8 cellular contexts compared by ENCODE assay signal in the genomic region with DNA sequence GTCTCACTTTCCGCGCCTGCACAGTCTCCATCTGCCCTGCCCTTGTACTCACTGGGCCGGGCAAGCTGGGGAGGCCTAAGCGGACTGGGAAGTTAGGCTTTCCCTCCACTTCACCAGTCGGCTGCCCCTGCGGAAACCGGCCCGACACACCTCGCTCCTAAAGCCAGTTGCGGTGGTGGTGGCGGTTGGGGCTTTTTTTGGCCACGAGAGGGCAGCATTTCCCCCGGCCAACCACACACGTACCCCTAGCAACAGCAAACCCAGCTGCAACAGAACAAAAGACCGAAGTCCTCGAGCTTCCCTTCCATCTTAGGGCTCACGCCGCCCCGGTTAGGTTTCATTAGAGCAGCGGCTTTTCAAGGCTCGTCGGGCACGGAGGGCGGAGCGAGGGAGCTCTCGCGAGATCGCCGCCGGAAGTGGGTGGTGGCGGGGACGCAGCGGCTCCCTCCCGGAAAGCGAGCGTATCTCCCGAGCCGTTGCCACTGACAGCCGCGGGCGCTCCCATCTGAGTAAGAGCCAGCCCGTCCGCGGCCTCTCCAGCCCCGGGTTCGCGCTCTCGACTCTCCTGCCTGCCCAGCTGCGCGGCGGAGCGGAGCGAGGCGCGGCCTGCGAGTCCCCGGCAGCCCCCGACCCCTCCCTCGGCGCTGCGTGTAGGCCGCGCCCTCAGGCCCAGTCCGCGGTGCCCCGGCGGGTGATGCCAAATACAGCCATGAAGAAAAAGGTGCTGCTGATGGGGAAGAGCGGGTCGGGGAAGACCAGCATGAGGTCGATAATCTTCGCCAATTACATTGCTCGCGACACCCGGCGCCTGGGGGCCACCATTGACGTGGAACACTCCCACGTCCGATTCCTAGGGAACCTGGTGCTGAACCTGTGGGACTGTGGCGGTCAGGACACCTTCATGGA. TPM values are rescaled to one million over a fixed set of nuclear protein-coding genes. Genes with fewer than 3 reads are reported as not detected.
DNase-seq lines count a peak whose midpoint lies in the region; FAIRE-seq and TF ChIP-seq lines count a peak whose summit lies in the region.

A gene with protein sequence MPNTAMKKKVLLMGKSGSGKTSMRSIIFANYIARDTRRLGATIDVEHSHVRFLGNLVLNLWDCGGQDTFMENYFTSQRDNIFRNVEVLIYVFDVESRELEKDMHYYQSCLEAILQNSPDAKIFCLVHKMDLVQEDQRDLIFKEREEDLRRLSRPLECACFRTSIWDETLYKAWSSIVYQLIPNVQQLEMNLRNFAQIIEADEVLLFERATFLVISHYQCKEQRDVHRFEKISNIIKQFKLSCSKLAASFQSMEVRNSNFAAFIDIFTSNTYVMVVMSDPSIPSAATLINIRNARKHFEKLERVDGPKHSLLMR (plus strand): TSS at position 462 of the 906 bp plus-strand sequence. CDS start 233 bp downstream, at position 695.

- TF ChIP-seq EP300 in neural cell (conservative IDR thresholded peaks at IDR 0.05; ENCODE audit: poor library complexity, severe bottlenecking) (peak; percentile 69), stomach (IDR thresholded peaks at IDR 0.05) (no peak)

- H3K4me1 ChIP-seq in H9 (ENCODE audit: insufficient read depth, low read length) (peaks cover 5% of the 10 kb centered on the region; the same call in 1 of the 2 replicates), stomach (peaks cover 29 to 44% (median 40%) of the 10 kb centered on the region in 4 donors)

- H3T11ph ChIP-seq in H9 (ENCODE audit: low read length) = no peak within 1 kb of the TSS

- H3K23ac ChIP-seq in H9 (ENCODE audit: insufficient read length, low read depth, low read length) = no peak within 1 kb of the TSS

- H4K91ac ChIP-seq in H9 (ENCODE audit: insufficient read length, low read depth, low read length) = no peak within 1 kb of the TSS

- no peak within 1 kb of the TSS for H3K4ac ChIP-seq in H9 (ENCODE audit: low read depth, low read length)

- H2BK15ac ChIP-seq in H9 (ENCODE audit: low read depth, low read length) = no peak within 1 kb of the TSS

- intact Hi-C loops in stomach (cut with DNase I; ENCODE audit: low total_unique reads) = no loop called here

- no peaks in the 10 kb centered on the region for H3K9me3 ChIP-seq in H9 (ENCODE audit: control insufficient read depth, low read depth, low read length)
- no peaks in the 10 kb centered on the region for H3K9me3 ChIP-seq in neural cell (ENCODE audit: low read length)
- H3K9me3 ChIP-seq in stomach = no peaks in the 10 kb centered on the region

- no peaks in the 10 kb centered on the region for H3K36me3 Mint-ChIP-seq in H9 (ENCODE audit: insufficient read depth in 1 of 3, low read depth in 3 of 3)

- H2BK20ac ChIP-seq in H9 (ENCODE audit: low read depth, low read length, poor library complexity, severe bottlenecking) = no peak within 1 kb of the TSS

- TF ChIP-seq CTCF in H9 (conservative IDR thresholded peaks at IDR 0.05) (peak; percentile 95), neural cell (IDR thresholded peaks at IDR 0.05; ENCODE audit: poor library complexity, severe bottlenecking) (peak; percentile 99), stomach (IDR thresholded peaks at IDR 0.05) (peak in 6 of 7 experiments; percentile 43 to 91 (median 75))

- H2BK5ac ChIP-seq in H9 (ENCODE audit: insufficient read length, low read length) = no peak within 1 kb of the TSS

- FAIRE-seq in G401.6 (lab: Jason Lieb, UNC) = peak; percentile 87

- peak within 1 kb of the TSS; percentile 96 to 99 (median 96) for H3K27ac Mint-ChIP-seq in H9

- TF ChIP-seq RAD21 in neural cell (conservative IDR thresholded peaks at IDR 0.05) = peak; percentile 76

- no peak within 1 kb of the TSS for H4K8ac ChIP-seq in H9 (replicated peaks; ENCODE audit: insufficient read length, low read depth, low read length)

- H3K4me2 ChIP-seq in H9 (ENCODE audit: insufficient read depth, insufficient read length, low read length) = peak within 1 kb of the TSS; percentile 90
- H3K4me2 ChIP-seq in neural cell (ENCODE audit: low read length) = peak within 1 kb of the TSS; percentile 85

- H3K9ac ChIP-seq in H9 (ENCODE audit: extremely low read depth, insufficient read length, low read length) (peak within 1 kb of the TSS; percentile 90), neural cell (ENCODE audit: low read length) (peak within 1 kb of the TSS; percentile 97)

- no peaks in the 10 kb centered on the region; a peak in 1 of 5 replicates for H3K9me3 Mint-ChIP-seq in H9

- no peaks in the 10 kb centered on the region for H3K79me1 ChIP-seq in H9 (ENCODE audit: insufficient read depth, low read depth, low read length, poor library complexity, severe bottlenecking)

- H3K36me3 ChIP-seq in neural cell (ENCODE audit: insufficient read depth, low read length) = peaks cover 6% of the 10 kb centered on the region
- H3K36me3 ChIP-seq in stomach = peaks cover 0 to 7% (median 0%) of the 10 kb centered on the region in 4 donors

- H2BK12ac ChIP-seq in H9 (ENCODE audit: insufficient read length, low read depth, low read length) = no peak within 1 kb of the TSS

- peaks cover 13% of the 10 kb centered on the region for H3K23me2 ChIP-seq in H9 (ENCODE audit: insufficient read length, low read depth, low read length, poor library complexity, severe bottlenecking)

- H2AFZ ChIP-seq in H9 (ENCODE audit: low read length) (no peak within 1 kb of the TSS), neural cell (ENCODE audit: low read depth, low read length) (peak within 1 kb of the TSS; percentile 86)

- no peak within 1 kb of the TSS for H2BK120ac ChIP-seq in H9 (ENCODE audit: low read depth, low read length, poor library complexity, severe bottlenecking)

- H3K4me3 Mint-ChIP-seq in H9 = peak within 1 kb of the TSS; percentile 81 to 93

- H3K14ac ChIP-seq in H9 (ENCODE audit: insufficient read depth, low read length) = peak within 1 kb of the TSS; percentile 89; the same call in 1 of the 2 replicates

- H3K9me2 ChIP-seq in neural cell (ENCODE audit: insufficient read depth, low read length) = no peaks in the 10 kb centered on the region

- H2AK5ac ChIP-seq in H9 (ENCODE audit: insufficient read length, low read length) = no peak within 1 kb of the TSS

- H3K4me3 ChIP-seq in neural cell (ENCODE audit: low read length) (peak within 1 kb of the TSS; percentile 94), stomach (peak within 1 kb of the TSS; percentile 76 to 95 (median 90))

- H3F3A ChIP-seq in neural cell (ENCODE audit: insufficient read depth, low read length, poor library complexity, severe bottlenecking) = no peaks in the 10 kb centered on the region

- H3K27ac ChIP-seq in H9 (ENCODE audit: insufficient read length, low read depth, low read length) (peak within 1 kb of the TSS; percentile 57), neural cell (ENCODE audit: low read length) (peak within 1 kb of the TSS; percentile 94), stomach (peak within 1 kb of the TSS; percentile 94 to 96 (median 95))

- H3K79me2 ChIP-seq in H9 (ENCODE audit: insufficient read depth, low read length) = no peaks in the 10 kb centered on the region
- peaks cover 33% of the 10 kb centered on the region for H3K79me2 ChIP-seq in neural cell (replicated peaks; ENCODE audit: insufficient read depth, low read length)

- H3K56ac ChIP-seq in H9 (ENCODE audit: insufficient read length, low read depth, low read length) = no peak within 1 kb of the TSS

- H3K4me1 Mint-ChIP-seq in H9 = peaks cover 28 to 35% of the 10 kb centered on the region in 2 experiments

- peak within 1 kb of the TSS; percentile 82 for H3K18ac ChIP-seq in H9 (ENCODE audit: insufficient read length, low read depth, low read length)

- H3K27me3 ChIP-seq in H9 (ENCODE audit: insufficient read depth, low read length) (no peaks in the 10 kb centered on the region), neural cell (ENCODE audit: insufficient read depth, low read depth, low read length) (no peaks in the 10 kb centered on the region), stomach (no peaks in the 10 kb centered on the region)

- no CpG with 5 or more reads among the region's 79 CpGs for WGBS in H9 (ENCODE audit: extremely low coverage, insufficient read length, low lambda C conversion rate)
- 0% methylated on average over 20 to 79 of the region's 79 CpGs for WGBS in stomach, 5 donors

- peaks cover 4% of the 10 kb centered on the region for H4K20me1 ChIP-seq in H9 (ENCODE audit: control insufficient read depth, insufficient read depth, insufficient read length)
- H4K20me1 ChIP-seq in neural cell (ENCODE audit: insufficient read depth) = no peaks in the 10 kb centered on the region

- H3K27me3 Mint-ChIP-seq in H9 (ENCODE audit: low read depth) = no peaks in the 10 kb centered on the region

- peak in 2 of 4 donors; percentile 47 to 50 for TF ChIP-seq POLR2A in stomach (IDR thresholded peaks at IDR 0.05)

- DNase-seq in H9 (peak; percentile 96), M059J (ENCODE audit: low read depth) (peak; percentile 98), SHP77 (lab: John Stamatoyannopoulos, UW) (peak; percentile 82 to 88), fibroblast of the conjunctiva (ENCODE audit: low read depth) (peak; percentile 96), stomach (peak; percentile 96)
- peak; percentile 93 for DNase-seq in activated effector memory CD4-positive, alpha-beta T cell treated with Interleukin-2 at 50 U/mL for 16 hours

- H4K5ac ChIP-seq in H9 (ENCODE audit: insufficient read length, low read depth, low read length) = no peak within 1 kb of the TSS

TF ChIP-seq in neural cell, 6 proteins besides CTCF, POLR2A, EP300 and RAD21 (continues in another document):
- TF ChIP-seq TAF1 (IDR thresholded peaks at IDR 0.05; ENCODE audit: low read depth) (peak; percentile 89), POLR2AphosphoS5 (IDR thresholded peaks at IDR 0.05) (peak; percentile 95)

RNA-seq across cellular contexts. Expression of the gene that starts here (rescaled TPM):
- total RNA-seq in H9 (2021) (53.8 and 56.4 TPM in 2 replicates), stomach (10 to 100 TPM; 13.9 to 67.4 (median 33.5) TPM)
- total RNA-seq in M059J (2014; rRNA removed; shearing (Covaris generic)) = 71.3 and 83.9 TPM in 2 replicates
- polyA plus RNA-seq in neural cell (81.5 and 89.8 TPM in 2 replicates), stomach (10 to 100 TPM; 53.6 to 65.7 (median 55.2) TPM)
- 87.6 and 94.2 TPM in 2 replicates for polyA minus RNA-seq in neural cell

Comparison
In these comparisons a context has a peak if more than half of its experiments do, and no peak if none do; other contexts are left out.
1. Peak in every context shown above with its lines: DNase-seq, H3K4me3 ChIP-seq and H3K27ac ChIP-seq.